8 cellular contexts compared by ENCODE assay signal in genomic region chr6:79078057-79078969, GRCh38. TPM values are rescaled to one million over a fixed set of nuclear protein-coding genes. Genes with fewer than 3 reads are reported as not detected.
DNase-seq lines count a peak whose midpoint lies in the region; ATAC-seq and TF ChIP-seq lines count a peak whose summit lies in the region.

TSS of gene PHIP (minus strand) at chr6:79078254. CDS start at chr6:79078068, 186 bp downstream.

- H3K36me3 ChIP-seq in BLaER1 treated with 17β-estradiol and CSF1 and Interleukin-3, amounts not matched to agents 10 nM and 100 nM, result no peaks in the 10 kb centered on the region

- no peaks in the 10 kb centered on the region for H3K9me3 Mint-ChIP-seq in activated CD4-positive, alpha-beta T cell treated with anti-CD3 and anti-CD28 coated beads, Interleukin-2, amount 10 ng/mL, durations not matched to agents 24 days and 14 days

- no peaks in the 10 kb centered on the region for H3K9me3 ChIP-seq in BLaER1 treated with 17β-estradiol and CSF1 and Interleukin-3, amounts not matched to agents 10 nM and 100 nM (replicated peaks in 1 of 11)

- H3K9ac ChIP-seq in BLaER1 treated with 17β-estradiol and CSF1 and Interleukin-3, amounts not matched to agents 10 nM and 100 nM, result peak within 1 kb of the TSS; percentile 92 to 97 (median 94)

- intact Hi-C loops in activated CD4-positive, alpha-beta T cell treated with anti-CD3 and anti-CD28 coated beads, Interleukin-2, amount 10 ng/mL, durations not matched to agents 24 days and 14 days (cut with micrococcal nuclease), result loop anchor here (1.0 to 10.0 kb wide), 7 partner anchors 38 to 1028 kb away; partner anchors contain the start of genes BCKDHB, HMGN3, IRAK1BP1 and LCA5

- peaks cover 0 to 30% (median 0%) of the 10 kb centered on the region in 11 experiments; a peak in 4 of 22 replicates for H4K20me1 ChIP-seq in BLaER1 treated with 17β-estradiol and CSF1 and Interleukin-3, amounts not matched to agents 10 nM and 100 nM

- DNase-seq in NCI-H526 treated with DMSO at 0.1 percent for 48 hours (lab: John Stamatoyannopoulos, UW), result peak; percentile 93
- peak; percentile 96 for DNase-seq in activated CD4-positive, alpha-beta T cell treated with anti-CD3 and anti-CD28 coated beads, Interleukin-2, amount 10 ng/mL, durations not matched to agents 24 days and 14 days
- peak; percentile 97 for DNase-seq in coronary artery (ENCODE audit: low spot score)
- DNase-seq in left kidney (ENCODE audit: low read depth, low spot score), result peak; percentile 98
- DNase-seq in stimulated activated CD4-positive, alpha-beta T cell treated with anti-CD3 and anti-CD28 coated beads, Interleukin-1b, Interleukin-23, amount 100 ng/mL, for 48 hours, result peak; percentile 91

- peak within 1 kb of the TSS; percentile 96 for H3K4me3 Mint-ChIP-seq in activated CD4-positive, alpha-beta T cell treated with anti-CD3 and anti-CD28 coated beads, Interleukin-2, amount 10 ng/mL, durations not matched to agents 24 days and 14 days

- peaks cover 18% of the 10 kb centered on the region for H3K27me3 Mint-ChIP-seq in activated CD4-positive, alpha-beta T cell treated with anti-CD3 and anti-CD28 coated beads, Interleukin-2, amount 10 ng/mL, durations not matched to agents 24 days and 14 days

- H3K4me1 ChIP-seq in BLaER1 treated with 17β-estradiol and CSF1 and Interleukin-3, amounts not matched to agents 10 nM and 100 nM, result peaks cover 0 to 25% (median 10%) of the 10 kb centered on the region in 10 experiments; a peak in 12 of 20 replicates

- TF ChIP-seq CTCF in coronary artery (IDR thresholded peaks at IDR 0.05), result no peak

- peak; percentile 63 for ATAC-seq in GM19351 (IDR thresholded peaks at IDR 0.05; ENCODE audit: unreplicated experiment)
- peak; percentile 61 for ATAC-seq in HG03520 (IDR thresholded peaks at IDR 0.05; ENCODE audit: unreplicated experiment)

- H3K4me2 ChIP-seq in BLaER1 treated with 17β-estradiol and CSF1 and Interleukin-3, amounts not matched to agents 10 nM and 100 nM, result peak within 1 kb of the TSS; percentile 60 to 72 (median 67); a peak in 21 of 22 replicates

- H3K27me3 ChIP-seq in BLaER1 treated with 17β-estradiol and CSF1 and Interleukin-3, amounts not matched to agents 10 nM and 100 nM, result no peaks in the 10 kb centered on the region

- peaks cover 30% of the 10 kb centered on the region for H3K4me1 Mint-ChIP-seq in activated CD4-positive, alpha-beta T cell treated with anti-CD3 and anti-CD28 coated beads, Interleukin-2, amount 10 ng/mL, durations not matched to agents 24 days and 14 days

- peak within 1 kb of the TSS; percentile 60 to 76 (median 69) for H3K4me3 ChIP-seq in BLaER1 treated with 17β-estradiol and CSF1 and Interleukin-3, amounts not matched to agents 10 nM and 100 nM
- H3K4me3 ChIP-seq in coronary artery, result peak within 1 kb of the TSS; percentile 88

- peak within 1 kb of the TSS; percentile 96 for H3K27ac Mint-ChIP-seq in activated CD4-positive, alpha-beta T cell treated with anti-CD3 and anti-CD28 coated beads, Interleukin-2, amount 10 ng/mL, durations not matched to agents 24 days and 14 days

- peaks cover 13% of the 10 kb centered on the region for H3K36me3 Mint-ChIP-seq in activated CD4-positive, alpha-beta T cell treated with anti-CD3 and anti-CD28 coated beads, Interleukin-2, amount 10 ng/mL, durations not matched to agents 24 days and 14 days (ENCODE audit: low read depth)

- H3K27ac ChIP-seq in BLaER1 treated with 17β-estradiol and CSF1 and Interleukin-3, amounts not matched to agents 10 nM and 100 nM, result peak within 1 kb of the TSS; percentile 92 to 96 (median 95)
- peak within 1 kb of the TSS; percentile 96 to 97 for H3K27ac ChIP-seq in coronary artery

RNA-seq across cellular contexts. Expression of gene PHIP, which starts in this region (rescaled TPM):
- total RNA-seq in activated CD4-positive, alpha-beta T cell treated with anti-CD3 and anti-CD28 coated beads, Interleukin-2, amount 10 ng/mL, durations not matched to agents 24 days and 14 days, result 33.9 and 34.1 TPM in 2 replicates

Comparison
In these comparisons a context has a peak if more than half of its experiments do, and no peak if none do; other contexts are left out.
1. Peak in every context shown above with its lines: DNase-seq, ATAC-seq, H3K4me3 ChIP-seq and H3K27ac ChIP-seq.